In the genomic region with DNA sequence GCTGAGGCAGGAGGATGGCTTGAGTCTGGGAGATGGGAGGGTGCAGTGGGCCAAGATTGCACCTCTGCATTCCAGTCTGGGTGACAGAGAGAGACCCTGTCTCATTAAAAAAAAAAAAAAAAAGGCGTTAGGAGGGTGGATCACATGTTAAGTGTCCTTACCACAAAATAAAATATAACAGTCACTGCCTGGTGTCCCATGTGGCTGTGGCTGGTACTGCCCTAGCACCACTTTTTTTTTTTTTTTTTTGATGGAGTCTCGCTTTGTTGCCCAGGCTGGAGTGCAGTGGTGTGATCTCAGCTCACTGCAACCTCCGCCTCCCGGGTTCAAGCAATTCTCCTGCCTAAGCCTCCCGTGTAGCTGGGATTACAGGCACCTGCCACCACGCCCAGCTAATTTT, we compare ENCODE assay signal across 8 cellular contexts.
DNase-seq lines count a peak whose midpoint lies in the region; ATAC-seq and TF ChIP-seq lines count a peak whose summit lies in the region.
"Not testable (repeated sequence)": the region's sequence is repeated elsewhere in the genome, so short reads cannot be mapped to it uniquely, and the experiment has no call there.

No MANE protein-coding gene starts in this region.

- H3K9me3 ChIP-seq in Loucy (ENCODE audit: insufficient read depth, low read depth, low read length); upper lobe of right lung: not testable (repeated sequence)

- not testable (repeated sequence) for H4K20me1 ChIP-seq in GM23338 (replicated peaks; ENCODE audit: insufficient read depth); Loucy (ENCODE audit: insufficient read depth, low read length, poor library complexity, severe bottlenecking)

- H3K27ac Mint-ChIP-seq in GM23338; WTC11; osteocyte (ENCODE audit: unreplicated experiment): not testable (repeated sequence)

- not testable (repeated sequence) for H3K9me3 Mint-ChIP-seq in GM23338; WTC11; osteocyte (ENCODE audit: unreplicated experiment)

- POLR2A ChIA-PET in WTC11 (lab: Charles Lee), result interaction anchor here (0.7 kb wide), 1 partner anchor 229 kb away, joined by 3 read pairs; no protein-coding TSS in a partner anchor

- H3K27me3 ChIP-seq in GM23338 (ENCODE audit: insufficient read depth); Loucy (ENCODE audit: insufficient read depth, low read length, poor library complexity, severe bottlenecking); foreskin keratinocyte; upper lobe of right lung: not testable (repeated sequence)

- H3K27me3 Mint-ChIP-seq in GM23338 (ENCODE audit: insufficient read depth, low read depth, poor library complexity); WTC11 (ENCODE audit: low read depth); osteocyte (ENCODE audit: unreplicated experiment): not testable (repeated sequence)

- not testable (repeated sequence) for H3K9ac ChIP-seq in Loucy (ENCODE audit: low read depth, low read length, poor library complexity, severe bottlenecking)

- H3K36me3 ChIP-seq in GM23338 (ENCODE audit: insufficient read depth); Loucy (ENCODE audit: insufficient read depth, low read length); upper lobe of right lung: not testable (repeated sequence)

- not testable (repeated sequence) for H3K4me3 Mint-ChIP-seq in GM23338; WTC11; osteocyte (ENCODE audit: unreplicated experiment)

- not testable (repeated sequence) for H3K4me1 ChIP-seq in GM23338 (ENCODE audit: insufficient read depth); Loucy (ENCODE audit: insufficient read depth, low read length, poor library complexity, severe bottlenecking); foreskin keratinocyte; upper lobe of right lung

- H3K9me2 ChIP-seq in GM23338 (ENCODE audit: insufficient read depth); Loucy (replicated peaks; ENCODE audit: low read depth, low read length): not testable (repeated sequence)

- not testable (repeated sequence) for H2AFZ ChIP-seq in GM23338; Loucy (ENCODE audit: low read length)

- not testable (repeated sequence) for H3K27ac ChIP-seq in GM23338 (ENCODE audit: low read depth); foreskin keratinocyte; upper lobe of right lung

- DNase-seq in DMS53 (lab: John Stamatoyannopoulos, UW) (peak; percentile 43), upper lobe of right lung (peak; percentile 1)
- not testable (repeated sequence) for DNase-seq in GM23338 (ENCODE audit: low spot score); WTC11 (ENCODE audit: low spot score); choroid plexus epithelial cell (ENCODE audit: low read depth); foreskin keratinocyte; osteocyte (ENCODE audit: extremely low spot score, unreplicated experiment)

- ATAC-seq in GM23338 (0 out of 3 replicates have a peak, but pooled peaks have one; percentile 26), WTC11 (peak; percentile 50)
- ATAC-seq in foreskin keratinocyte, upper lobe of right lung: not testable (repeated sequence)

- not testable (repeated sequence) for H3F3A ChIP-seq in GM23338 (replicated peaks; ENCODE audit: low read depth); Loucy (ENCODE audit: low read depth)

- CTCF ChIA-PET in WTC11 (lab: Charles Lee), result interaction anchor here (0.6 to 1.1 kb wide), 5 partner anchors 13 to 149 kb away, joined by 3 to 5 read pairs (median 3); no protein-coding TSS in a partner anchor

- H3K4me2 ChIP-seq in GM23338; Loucy (ENCODE audit: low read depth, low read length, poor library complexity, severe bottlenecking): not testable (repeated sequence)

- not testable (repeated sequence) for H3K36me3 Mint-ChIP-seq in GM23338 (ENCODE audit: low read depth); WTC11; osteocyte (ENCODE audit: unreplicated experiment)

- not testable (repeated sequence) for H3K79me2 ChIP-seq in GM23338 (replicated peaks; ENCODE audit: insufficient read depth); Loucy (ENCODE audit: insufficient read depth, low read length)

- intact Hi-C loops in upper lobe of right lung (cut with DNase I), result not testable (repeated sequence)

- peak in 1 of 2 experiments; percentile 41; a peak in 2 of 4 replicates for TF ChIP-seq CTCF in GM23338 (conservative IDR thresholded peaks at IDR 0.05; ENCODE audit: low read depth in 2 of 2)
- TF ChIP-seq CTCF in Loucy (conservative IDR thresholded peaks at IDR 0.05; ENCODE audit: low read length), result peak; percentile 20; the same call in 1 of the 2 replicates
- TF ChIP-seq CTCF in WTC11 (IDR thresholded peaks at IDR 0.05), result not testable (repeated sequence)
- peak; percentile 33 for TF ChIP-seq CTCF in choroid plexus epithelial cell (conservative IDR thresholded peaks at IDR 0.05; ENCODE audit: low read depth, low read length)
- TF ChIP-seq CTCF in foreskin keratinocyte (conservative IDR thresholded peaks at IDR 0.05), result peak; percentile 12
- peak; percentile 16 for TF ChIP-seq CTCF in osteocyte (IDR thresholded peaks at IDR 0.05)
- peak; percentile 18 for TF ChIP-seq CTCF in upper lobe of right lung (IDR thresholded peaks at IDR 0.05)

- not testable (repeated sequence) for H3K4me1 Mint-ChIP-seq in GM23338, WTC11
- peaks cover 17% of the 10 kb centered on the region for H3K4me1 Mint-ChIP-seq in osteocyte (ENCODE audit: unreplicated experiment)

- not testable (repeated sequence) for H3K4me3 ChIP-seq in GM23338; Loucy (ENCODE audit: low read length, poor library complexity, severe bottlenecking); choroid plexus epithelial cell (ENCODE audit: low read depth, low read length); upper lobe of right lung
